In the genomic region with DNA sequence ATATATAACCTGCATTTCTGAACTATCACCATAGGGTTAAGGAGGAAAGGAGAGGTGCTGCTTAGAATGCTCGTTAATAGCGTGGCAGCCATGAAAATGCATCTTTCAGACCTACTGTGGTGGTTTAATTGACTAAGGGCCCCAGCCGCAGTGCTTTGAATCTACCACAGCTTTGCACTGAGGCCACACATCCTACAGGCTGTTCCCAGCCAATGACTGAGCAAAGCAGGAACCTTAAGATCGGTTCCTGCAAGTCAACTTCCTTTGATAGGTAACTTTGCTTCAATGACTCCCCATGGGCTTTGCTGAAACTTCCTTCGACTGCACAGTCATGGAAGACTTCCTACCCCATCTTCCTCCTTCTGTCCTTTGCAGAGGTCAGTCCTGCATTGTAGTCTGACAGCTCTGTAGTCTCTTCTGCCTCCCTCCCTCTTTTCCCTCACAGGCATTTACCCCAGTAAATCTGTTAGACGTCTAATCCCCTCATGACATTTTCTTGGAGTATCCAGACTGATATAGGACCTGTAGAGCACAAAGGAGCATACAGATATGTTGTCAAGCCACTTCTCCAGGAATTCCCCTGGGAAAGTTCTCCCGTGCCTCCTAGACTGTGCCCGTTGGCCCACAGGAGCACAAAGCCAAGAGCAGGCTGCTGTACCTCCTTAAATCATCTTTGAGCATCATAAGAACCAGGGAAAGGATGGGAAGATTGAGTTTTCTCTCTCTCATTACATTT, we compare ENCODE assay signal across 16 cellular contexts. TPM values are rescaled to one million over a fixed set of nuclear protein-coding genes. Genes with fewer than 3 reads are reported as not detected.
DNase-seq lines count a peak whose midpoint lies in the region; ATAC-seq, FAIRE-seq and TF ChIP-seq lines count a peak whose summit lies in the region.
"Had no signal": no experiment of that assay in that cellular context is flagged by ENCODE, and none has a peak within 500 bp of the region (broad histone marks: within the 10 kb centered on the region; RNA-seq: fewer than 3 reads in every experiment).

No MANE protein-coding gene starts in this region.

- no peak overlapping the region for H3K9ac ChIP-seq in kidney (ENCODE audit: low read length in 2 of 2)

- FAIRE-seq in kidney (lab: Jason Lieb, UNC) (no peak), small intestine (lab: Jason Lieb, UNC) (no peak)

- H3K9me3 Mint-ChIP-seq in CD4-positive, alpha-beta T cell: no peaks in the 10 kb centered on the region
- H3K9me3 Mint-ChIP-seq in activated CD8-positive, alpha-beta T cell treated with anti-CD3 and anti-CD28 coated beads for 36 hours: no peaks in the 10 kb centered on the region
- H3K9me3 Mint-ChIP-seq in memory B cell: no peaks in the 10 kb centered on the region
- H3K9me3 Mint-ChIP-seq: stimulated activated effector memory CD8-positive, alpha-beta T cell treated with anti-CD3 and anti-CD28 coated beads, Interleukin-12 subunit alpha, Interleukin-12 subunit beta, amount 100 ng/mL, for 72 hours had no signal

- no peak for DNase-seq in CD4-positive, alpha-beta T cell
- DNase-seq in HL-60 (ENCODE audit: low read depth in 1 of 2, low spot score in 1 of 2) (peak in 1 of 2 experiments; percentile 53), memory B cell (ENCODE audit: low spot score in 2 of 2) (no peak), kidney (no peak), prostate gland (ENCODE audit: low spot score) (no peak), small intestine (no peak), cerebellar cortex (ENCODE audit: low spot score) (no peak)
- peak; percentile 66 for DNase-seq in activated CD8-positive, alpha-beta T cell treated with anti-CD3 and anti-CD28 coated beads for 36 hours
- DNase-seq: CD4-positive, alpha-beta memory T cell; cortex of kidney; left cardiac atrium; NCI-H1417; PC-9; psoas muscle had no signal

- H3K4me3 Mint-ChIP-seq in CD4-positive, alpha-beta T cell: peak overlapping the region; percentile 13
- H3K4me3 Mint-ChIP-seq in activated CD8-positive, alpha-beta T cell treated with anti-CD3 and anti-CD28 coated beads for 36 hours: no peak overlapping the region
- no peak overlapping the region for H3K4me3 Mint-ChIP-seq in memory B cell
- H3K4me3 Mint-ChIP-seq: CD4-positive, alpha-beta memory T cell; stimulated activated effector memory CD8-positive, alpha-beta T cell treated with anti-CD3 and anti-CD28 coated beads, Interleukin-12 subunit alpha, Interleukin-12 subunit beta, amount 100 ng/mL, for 72 hours had no signal

- CTCF ChIA-PET in CD4-positive, alpha-beta T cell (lab: Charles Lee): interaction anchor here (1.0 kb wide), 1 partner anchor 77 kb away, joined by 3 read pairs; a partner anchor contains a TSS
- CTCF ChIA-PET in activated CD8-positive, alpha-beta T cell treated with anti-CD3 and anti-CD28 coated beads for 36 hours (lab: Charles Lee): interaction anchor here (1.2 to 1.4 kb wide), 2 partner anchors 13 to 120 kb away, joined by 3 to 4 read pairs; no protein-coding TSS in a partner anchor

- WGBS in prostate gland: 57% methylated on average over 8 of the region's 8 CpGs
- WGBS in small intestine, 3 donors: 62 to 74% (median 67%) methylated on average over 8 of the region's 8 CpGs

- peaks cover 39% of the 10 kb centered on the region for H3K4me1 Mint-ChIP-seq in CD4-positive, alpha-beta T cell (ENCODE audit: low read depth)
- H3K4me1 Mint-ChIP-seq in activated CD8-positive, alpha-beta T cell treated with anti-CD3 and anti-CD28 coated beads for 36 hours (ENCODE audit: low read depth): peaks cover 41% of the 10 kb centered on the region
- H3K4me1 Mint-ChIP-seq in memory B cell: peaks cover 51% of the 10 kb centered on the region

- no peak for TF ChIP-seq CTCF in CD4-positive, alpha-beta T cell (IDR thresholded peaks at IDR 0.05)
- TF ChIP-seq CTCF in HL-60 (IDR thresholded peaks at IDR 0.05; ENCODE audit: insufficient read depth, low read length) (no peak), kidney (IDR thresholded peaks at IDR 0.05; ENCODE audit: borderline replicate concordance, extremely low read depth, insufficient read depth) (no peak), prostate gland (IDR thresholded peaks at IDR 0.05) (no peak)
- no peak for TF ChIP-seq CTCF in activated CD8-positive, alpha-beta T cell treated with anti-CD3 and anti-CD28 coated beads for 36 hours (IDR thresholded peaks at IDR 0.05)

- intact Hi-C loops in CD4-positive, alpha-beta T cell (cut with DNase I, micrococcal nuclease): loop anchor here in 1 of 2 experiments (2.0 kb wide), 1 partner anchor 77 kb away; a partner anchor contains a TSS
- intact Hi-C loops in activated CD8-positive, alpha-beta T cell treated with anti-CD3 and anti-CD28 coated beads for 36 hours (cut with micrococcal nuclease): no loop called here
- intact Hi-C loops in kidney (cut with DNase I): no loop called here
- intact Hi-C loops in prostate gland (cut with DNase I): no loop called here

- peak overlapping the region; percentile 26 for H3K27ac Mint-ChIP-seq in CD4-positive, alpha-beta T cell
- peak overlapping the region; percentile 73 for H3K27ac Mint-ChIP-seq in activated CD8-positive, alpha-beta T cell treated with anti-CD3 and anti-CD28 coated beads for 36 hours
- peak overlapping the region; percentile 0 for H3K27ac Mint-ChIP-seq in memory B cell
- H3K27ac Mint-ChIP-seq: stimulated activated effector memory CD8-positive, alpha-beta T cell treated with anti-CD3 and anti-CD28 coated beads, Interleukin-12 subunit alpha, Interleukin-12 subunit beta, amount 100 ng/mL, for 72 hours had no signal

- H3K27me3 ChIP-seq in CD4-positive, alpha-beta T cell (ENCODE audit: control insufficient read depth, insufficient read depth, low read length): no peaks in the 10 kb centered on the region
- H3K27me3 ChIP-seq in HL-60 (ENCODE audit: insufficient read depth, poor library complexity, severe bottlenecking): no peaks in the 10 kb centered on the region
- no peaks in the 10 kb centered on the region for H3K27me3 ChIP-seq in prostate gland (replicated peaks; ENCODE audit: insufficient read depth)
- H3K27me3 ChIP-seq in small intestine (ENCODE audit: control insufficient read depth in 2 of 2, insufficient read depth in 2 of 2, low read length in 2 of 2): no peaks in the 10 kb centered on the region
- H3K27me3 ChIP-seq: ascending aorta had no signal

- H3K36me3 Mint-ChIP-seq in CD4-positive, alpha-beta T cell (ENCODE audit: low read depth): peaks cover 3% of the 10 kb centered on the region
- peaks cover 13% of the 10 kb centered on the region for H3K36me3 Mint-ChIP-seq in activated CD8-positive, alpha-beta T cell treated with anti-CD3 and anti-CD28 coated beads for 36 hours (ENCODE audit: low read depth)
- H3K36me3 Mint-ChIP-seq in memory B cell: peaks cover 6% of the 10 kb centered on the region

- H3K27me3 Mint-ChIP-seq in CD4-positive, alpha-beta T cell: no peaks in the 10 kb centered on the region
- H3K27me3 Mint-ChIP-seq in activated CD8-positive, alpha-beta T cell treated with anti-CD3 and anti-CD28 coated beads for 36 hours: no peaks in the 10 kb centered on the region
- H3K27me3 Mint-ChIP-seq in memory B cell: no peaks in the 10 kb centered on the region
- H3K27me3 Mint-ChIP-seq: CD4-positive, alpha-beta memory T cell had no signal

- H3K4me3 ChIP-seq in HL-60 (replicated peaks; ENCODE audit: insufficient read depth, low read length) (no peak overlapping the region), kidney (ENCODE audit: low read length in 2 of 2) (no peak overlapping the region), prostate gland (no peak overlapping the region), small intestine (ENCODE audit: low read depth in 1 of 2, low read length in 2 of 2) (no peak overlapping the region)
- H3K4me3 ChIP-seq: ascending aorta, PC-9, psoas muscle had no signal

- ATAC-seq in CD4-positive, alpha-beta T cell (ENCODE audit: poor library complexity): no peak
- ATAC-seq in activated CD8-positive, alpha-beta T cell treated with anti-CD3 and anti-CD28 coated beads for 36 hours: peak; percentile 7
- ATAC-seq in memory B cell (ENCODE audit: low read depth): no peak
- ATAC-seq: left cardiac atrium; psoas muscle; stimulated activated effector memory CD8-positive, alpha-beta T cell treated with anti-CD3 and anti-CD28 coated beads, Interleukin-12 subunit alpha, Interleukin-12 subunit beta, amount 100 ng/mL, for 72 hours had no signal

- no peaks in the 10 kb centered on the region for H3K9me3 ChIP-seq in CD4-positive, alpha-beta T cell (ENCODE audit: control insufficient read depth, low read length)
- no peaks in the 10 kb centered on the region for H3K9me3 ChIP-seq in kidney (ENCODE audit: control insufficient read depth in 1 of 2, low read length in 2 of 2)
- no peaks in the 10 kb centered on the region for H3K9me3 ChIP-seq in prostate gland
- H3K9me3 ChIP-seq in small intestine (ENCODE audit: control insufficient read depth, low read depth): no peaks in the 10 kb centered on the region
- H3K9me3 ChIP-seq: ascending aorta, psoas muscle had no signal

- TF ChIP-seq POLR2A in prostate gland (IDR thresholded peaks at IDR 0.05): no peak

- H3K4me1 ChIP-seq in kidney (ENCODE audit: control insufficient read depth in 1 of 2, insufficient read depth in 1 of 2, low read depth in 1 of 2, low read length in 2 of 2): no peaks in the 10 kb centered on the region
- no peaks in the 10 kb centered on the region for H3K4me1 ChIP-seq in prostate gland (replicated peaks)
- no peaks in the 10 kb centered on the region for H3K4me1 ChIP-seq in small intestine (ENCODE audit: control insufficient read depth in 2 of 2, insufficient read depth in 1 of 2, low read depth in 1 of 2, low read length in 1 of 2)
- H3K4me1 ChIP-seq: ascending aorta, psoas muscle had no signal

- H3K27ac ChIP-seq in CD4-positive, alpha-beta T cell (ENCODE audit: low read depth, low read length): no peak overlapping the region
- H3K27ac ChIP-seq in HL-60 (replicated peaks) (peak overlapping the region; percentile 18), kidney (ENCODE audit: low read depth in 2 of 2, low read length in 2 of 2) (no peak overlapping the region), prostate gland (no peak overlapping the region), small intestine (ENCODE audit: low read depth in 1 of 2, low read length in 1 of 2) (no peak overlapping the region)
- H3K27ac ChIP-seq: ascending aorta, PC-9, psoas muscle had no signal

- POLR2A ChIA-PET in CD4-positive, alpha-beta T cell (lab: Charles Lee): no interaction called here
- POLR2A ChIA-PET in activated CD8-positive, alpha-beta T cell treated with anti-CD3 and anti-CD28 coated beads for 36 hours (lab: Charles Lee): interaction anchor here (1.0 to 1.3 kb wide), 2 partner anchors 8 to 76 kb away, joined by 3 to 5 read pairs; no protein-coding TSS in a partner anchor

- H3K36me3 ChIP-seq in kidney (ENCODE audit: control insufficient read depth in 1 of 2, insufficient read depth in 2 of 2, low read length in 2 of 2) (no peaks in the 10 kb centered on the region), prostate gland (no peaks in the 10 kb centered on the region), small intestine (ENCODE audit: control insufficient read depth in 2 of 2, insufficient read depth in 2 of 2, low read length in 2 of 2) (no peaks in the 10 kb centered on the region)
- H3K36me3 ChIP-seq: ascending aorta had no signal

RNA-seq across cellular contexts. Expression of a gene that starts 2.6 kb away (rescaled TPM):
- 10 to 100 TPM; 18.7 to 20.0 TPM for total RNA-seq in CD4-positive, alpha-beta T cell
- 10 to 100 TPM; 47.1 to 47.9 TPM for total RNA-seq in activated CD8-positive, alpha-beta T cell treated with anti-CD3 and anti-CD28 coated beads for 36 hours
- total RNA-seq in kidney (2.4 TPM), prostate gland (1 to 10 TPM in 1 of 2 donors, under 1 TPM in 1; 0.57 to 2.7 TPM)
- polyA plus RNA-seq in kidney (ENCODE audit: insufficient read depth, low read depth, low replicate concordance) (0.67 TPM), small intestine (1 to 10 TPM; 2.0 to 5.1 (median 2.4) TPM)
- total RNA-seq: ascending aorta, PC-9 had no signal

Comparison
In these comparisons a context has a peak if more than half of its experiments do, and no peak if none do; other contexts are left out.
1. H3K27ac Mint-ChIP-seq: peak in every context shown above with its lines; median percentile 73 in activated CD8-positive, alpha-beta T cell treated with anti-CD3 and anti-CD28 coated beads for 36 hours; 26 in CD4-positive, alpha-beta T cell; 0 in memory B cell.